In the genomic region with DNA sequence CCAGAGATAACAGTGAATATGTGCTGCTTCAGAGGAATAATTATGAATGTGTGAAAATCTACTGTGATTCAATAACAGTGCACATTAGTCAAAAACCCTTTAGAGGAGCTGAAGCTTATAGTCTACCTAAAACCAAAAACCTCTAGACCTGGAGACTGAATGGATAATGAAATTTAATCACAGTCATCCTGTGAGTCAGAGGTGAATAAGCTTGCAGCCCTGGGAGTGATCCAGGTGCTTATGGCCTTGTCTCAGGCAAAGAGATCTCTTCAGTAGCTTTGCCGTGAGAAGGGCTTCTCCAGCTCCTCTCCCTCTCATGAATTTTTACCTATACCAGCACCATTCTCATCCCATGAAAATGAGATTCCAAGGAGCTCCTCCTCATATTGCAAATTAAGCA, we compare ENCODE assay signal across 17 cellular contexts.
DNase-seq lines count a peak whose midpoint lies in the region; ATAC-seq, FAIRE-seq and TF ChIP-seq lines count a peak whose summit lies in the region.
"Had no signal": no experiment of that assay in that cellular context is flagged by ENCODE, and none has a peak within 500 bp of the region (broad histone marks: within the 10 kb centered on the region; RNA-seq: fewer than 3 reads in every experiment).

No MANE protein-coding gene starts in this region.

- no peaks in the 10 kb centered on the region for H3K4me1 ChIP-seq in tibial artery
- H3K4me1 ChIP-seq: upper lobe of right lung had no signal

- DNase-seq in A172 (ENCODE audit: low spot score), result peak; percentile 89
- peak; percentile 82 for DNase-seq in HPDE6-E6E7 (ENCODE audit: extremely low spot score)
- DNase-seq in RCC 7860 (ENCODE audit: low spot score), result peak; percentile 67
- peak; percentile 70 for DNase-seq in epithelial cell of prostate (ENCODE audit: low read depth, low spot score)
- DNase-seq in CD14-positive monocyte (ENCODE audit: low spot score), result no peak
- no peak for DNase-seq in NCI-H2171 (lab: John Stamatoyannopoulos, UW)
- no peak for DNase-seq in tibial artery
- DNase-seq: activated CD4-positive, alpha-beta memory T cell treated with anti-CD3 and anti-CD28 coated beads, Interleukin-2, amount 10 ng/mL, durations not matched to agents 7 days and 5 days; activated effector memory CD4-positive, alpha-beta T cell treated with anti-CD3 and anti-CD28 coated beads, Interleukin-2, amount 50 U/mL, for 16 hours; central memory CD4-positive, alpha-beta T cell; erythroblast; NCI-H510A; ovary; upper lobe of right lung had no signal

- no peaks in the 10 kb centered on the region for H3K36me3 ChIP-seq in tibial artery
- H3K36me3 ChIP-seq: ovary, upper lobe of right lung had no signal

- H3K4me3 ChIP-seq in tibial artery, result no peak overlapping the region
- H3K4me3 ChIP-seq: ovary, upper lobe of right lung had no signal

- no peak for ATAC-seq in HG03457 (IDR thresholded peaks at IDR 0.05; ENCODE audit: unreplicated experiment)
- ATAC-seq: upper lobe of right lung had no signal

- TF ChIP-seq CTCF in CD14-positive monocyte (IDR thresholded peaks at IDR 0.05) (no peak), tibial artery (IDR thresholded peaks at IDR 0.05) (no peak)

- FAIRE-seq in RCC 7860 (lab: Jason Lieb, UNC), result peak; percentile 91
- FAIRE-seq: GM12892 had no signal

- H3K27me3 Mint-ChIP-seq in CD14-positive monocyte (ENCODE audit: low read depth in 3 of 3), result peaks cover 1 to 13% (median 4%) of the 10 kb centered on the region in 3 donors

- no peaks in the 10 kb centered on the region for H3K36me3 Mint-ChIP-seq in CD14-positive monocyte

- intact Hi-C loops in CD14-positive monocyte (cut with micrococcal nuclease) (no loop called here), tibial artery (cut with DNase I; ENCODE audit: low total_unique reads) (no loop called here)

- no peak overlapping the region for H3K4me3 Mint-ChIP-seq in CD14-positive monocyte
- H3K4me3 Mint-ChIP-seq: activated CD4-positive, alpha-beta memory T cell treated with anti-CD3 and anti-CD28 coated beads, Interleukin-2, amount 10 ng/mL, durations not matched to agents 7 days and 5 days had no signal

- H3K9me3 Mint-ChIP-seq in CD14-positive monocyte, result peaks cover 0 to 3% (median 0%) of the 10 kb centered on the region in 7 donors
- H3K9me3 Mint-ChIP-seq: activated CD4-positive, alpha-beta memory T cell treated with anti-CD3 and anti-CD28 coated beads, Interleukin-2, amount 10 ng/mL, durations not matched to agents 7 days and 5 days had no signal

- no peaks in the 10 kb centered on the region for H3K4me1 Mint-ChIP-seq in CD14-positive monocyte
- H3K4me1 Mint-ChIP-seq: activated CD4-positive, alpha-beta memory T cell treated with anti-CD3 and anti-CD28 coated beads, Interleukin-2, amount 10 ng/mL, durations not matched to agents 7 days and 5 days had no signal

- no peak overlapping the region for H3K27ac ChIP-seq in epithelial cell of prostate
- no peak overlapping the region for H3K27ac ChIP-seq in tibial artery
- H3K27ac ChIP-seq: HL-60, ovary, upper lobe of right lung had no signal

- H3K9me3 ChIP-seq in tibial artery, result no peaks in the 10 kb centered on the region
- H3K9me3 ChIP-seq: ovary, upper lobe of right lung had no signal

- H3K27me3 ChIP-seq in tibial artery, result no peaks in the 10 kb centered on the region
- H3K27me3 ChIP-seq: ovary, upper lobe of right lung had no signal

- H3K27ac Mint-ChIP-seq in CD14-positive monocyte, result no peak overlapping the region
- H3K27ac Mint-ChIP-seq: activated CD4-positive, alpha-beta memory T cell treated with anti-CD3 and anti-CD28 coated beads, Interleukin-2, amount 10 ng/mL, durations not matched to agents 7 days and 5 days had no signal

Comparison
In these comparisons a context has a peak if more than half of its experiments do, and no peak if none do; other contexts are left out.
1. DNase-seq: peak in A172 (single experiment), HPDE6-E6E7 (single experiment), RCC 7860 (single experiment) and epithelial cell of prostate (single experiment); none in CD14-positive monocyte (single experiment), NCI-H2171 (single experiment) and tibial artery (0 of 2).